ENCODE assay signal across 9 cellular contexts in the genomic region with DNA sequence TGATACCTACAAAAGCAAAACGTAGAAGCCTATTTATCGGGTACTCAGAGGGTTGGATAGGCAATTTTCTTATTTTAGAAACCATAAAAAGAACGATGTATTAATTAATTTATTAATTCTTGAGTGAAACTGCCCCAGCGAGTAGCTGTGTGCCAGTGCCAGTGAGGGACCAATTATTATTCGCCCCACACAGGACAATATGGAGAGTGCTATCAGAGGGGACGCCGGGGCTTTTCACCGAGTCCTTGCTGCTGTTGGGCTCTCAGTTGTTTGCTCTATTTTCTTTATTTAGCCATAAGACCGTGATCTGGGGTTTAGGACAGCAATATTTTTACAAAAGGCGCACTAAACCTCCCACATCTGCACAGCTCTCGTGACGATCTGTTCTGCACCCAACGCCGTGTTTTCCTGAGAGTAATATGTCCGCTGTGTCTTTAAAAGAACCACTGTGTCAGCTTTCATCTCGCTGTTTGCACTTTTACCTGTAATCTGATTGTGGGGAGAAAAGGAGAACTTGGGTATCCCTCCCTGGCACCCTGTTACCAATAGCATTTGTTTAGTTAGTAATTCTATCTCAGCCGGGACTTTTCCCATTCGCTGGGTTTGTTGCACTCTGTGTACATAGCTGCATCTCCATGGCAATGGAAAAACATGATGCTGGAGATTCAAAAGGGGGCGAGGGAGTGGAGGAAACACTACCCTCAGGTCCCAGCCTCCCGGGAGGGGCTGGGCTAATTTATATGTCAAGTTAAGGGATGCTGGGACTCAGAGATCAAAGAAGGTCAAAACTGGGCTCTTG. TPM values are rescaled to one million over a fixed set of nuclear protein-coding genes. Genes with fewer than 3 reads are reported as not detected.
DNase-seq lines count a peak whose midpoint lies in the region; ATAC-seq, FAIRE-seq and TF ChIP-seq lines count a peak whose summit lies in the region.
"Had no signal": no experiment of that assay in that cellular context is flagged by ENCODE, and none has a peak within 500 bp of the region (broad histone marks: within the 10 kb centered on the region; RNA-seq: fewer than 3 reads in every experiment).

No MANE protein-coding gene starts in this region.

- H3K9me3 ChIP-seq in K562 (replicated peaks; ENCODE audit: control insufficient read depth, insufficient read depth, low read depth, low read length): no peaks in the 10 kb centered on the region

- DNase-seq in GM03348 (ENCODE audit: low spot score) (peak; percentile 32), NCI-H2029 treated with DMSO at 0.1 percent for 48 hours (lab: John Stamatoyannopoulos, UW) (peak; percentile 11), K562 (ENCODE audit: extremely low read depth in 1 of 4, low spot score in 3 of 4) (no peak), inferior parietal cortex (ENCODE audit: extremely low spot score) (peak; percentile 15)
- no peak for DNase-seq in stimulated activated naive CD8-positive, alpha-beta T cell treated with anti-CD3 and anti-CD28 coated beads, Interleukin-15, amount 100 ng/mL, for 72 hours
- DNase-seq in activated T-cell treated with anti-CD3 and anti-CD28 coated beads, Interleukin-2, amount 50 U/mL, for 4 hours: no peak

- TF ChIP-seq POLR2A in K562 (conservative IDR thresholded peaks at IDR 0.05): no peak

- no peaks in the 10 kb centered on the region for H3K79me2 ChIP-seq in K562 (ENCODE audit: control insufficient read depth, insufficient read depth, low read length)

- POLR2A ChIA-PET in K562 (lab: Yijun Ruan, JAX): no interaction called here

- peaks cover 22% of the 10 kb centered on the region for H3K4me1 Mint-ChIP-seq in stimulated activated naive CD8-positive, alpha-beta T cell treated with anti-CD3 and anti-CD28 coated beads, Interleukin-15, amount 100 ng/mL, for 72 hours
- peaks cover 10% of the 10 kb centered on the region for H3K4me1 Mint-ChIP-seq in activated T-cell treated with anti-CD3 and anti-CD28 coated beads, Interleukin-2, amount 50 U/mL, for 4 hours (ENCODE audit: low read depth)

- H3K36me3 ChIP-seq in K562 (ENCODE audit: control insufficient read depth, insufficient read depth, low read length): no peaks in the 10 kb centered on the region

- H3K27me3 ChIP-seq in K562 (ENCODE audit: control insufficient read depth in 2 of 2, insufficient read depth in 2 of 2, low read length in 2 of 2): peaks cover 0 to 19% of the 10 kb centered on the region in 2 experiments; a peak in 2 of 5 replicates

- H3K4me3 ChIP-seq in K562: no peak overlapping the region

- BruUV-seq in K562 (replicated peaks; lab: Mats Ljungman, UMichigan): no TSS peak

- no peak for FAIRE-seq in K562 (lab: Jason Lieb, UNC)

- H3K27me3 Mint-ChIP-seq in stimulated activated naive CD8-positive, alpha-beta T cell treated with anti-CD3 and anti-CD28 coated beads, Interleukin-15, amount 100 ng/mL, for 72 hours: peaks cover 46% of the 10 kb centered on the region
- H3K27me3 Mint-ChIP-seq in activated T-cell treated with anti-CD3 and anti-CD28 coated beads, Interleukin-2, amount 50 U/mL, for 4 hours (ENCODE audit: low read depth): peaks cover 43% of the 10 kb centered on the region

- H3K27ac ChIP-seq in K562 (ENCODE audit: extremely low read depth, low read depth, low read length): no peak overlapping the region

- CTCF ChIA-PET in K562 (lab: Yijun Ruan, JAX; ENCODE audit: low intra/inter-chr PET ratio): no interaction called here

- H3K27ac Mint-ChIP-seq in stimulated activated naive CD8-positive, alpha-beta T cell treated with anti-CD3 and anti-CD28 coated beads, Interleukin-15, amount 100 ng/mL, for 72 hours: no peak overlapping the region
- H3K27ac Mint-ChIP-seq: IgD-negative memory B cell had no signal

- TF ChIP-seq EP300 in K562 (IDR thresholded peaks at IDR 0.05; ENCODE audit: low read length): no peak

- TF ChIP-seq RAD21 in K562 (CRISPR knock-in tag; conservative IDR thresholded peaks at IDR 0.05 in 1 of 2, IDR thresholded peaks at IDR 0.05 in 1 of 2): no peak

- no peaks in the 10 kb centered on the region for H3K4me1 ChIP-seq in K562 (replicated peaks in 1 of 2; ENCODE audit: control insufficient read depth in 2 of 2, insufficient read depth in 2 of 2, low read length in 2 of 2)

- in situ Hi-C loops in K562 (cut with MboI): no loop called here

- H3K4me2 ChIP-seq in K562 (ENCODE audit: insufficient read depth, low read length): no peak overlapping the region

- no peak overlapping the region for H2AFZ ChIP-seq in K562 (ENCODE audit: low read depth, low read length)

- H3K36me3 Mint-ChIP-seq in activated T-cell treated with anti-CD3 and anti-CD28 coated beads, Interleukin-2, amount 50 U/mL, for 4 hours (ENCODE audit: insufficient read depth): no peaks in the 10 kb centered on the region
- H3K36me3 Mint-ChIP-seq: IgD-negative memory B cell had no signal

- H3K9me3 Mint-ChIP-seq in stimulated activated naive CD8-positive, alpha-beta T cell treated with anti-CD3 and anti-CD28 coated beads, Interleukin-15, amount 100 ng/mL, for 72 hours: no peaks in the 10 kb centered on the region
- no peaks in the 10 kb centered on the region for H3K9me3 Mint-ChIP-seq in activated T-cell treated with anti-CD3 and anti-CD28 coated beads, Interleukin-2, amount 50 U/mL, for 4 hours

- peak overlapping the region; percentile 32 to 60 for H3K4me3 Mint-ChIP-seq in stimulated activated naive CD8-positive, alpha-beta T cell treated with anti-CD3 and anti-CD28 coated beads, Interleukin-15, amount 100 ng/mL, for 72 hours
- no peak overlapping the region for H3K4me3 Mint-ChIP-seq in activated T-cell treated with anti-CD3 and anti-CD28 coated beads, Interleukin-2, amount 50 U/mL, for 4 hours

- no peak for TF ChIP-seq CTCF in K562 (IDR thresholded peaks at IDR 0.05 in 2 of 3, conservative IDR thresholded peaks at IDR 0.05 in 1 of 3; ENCODE audit: insufficient read depth in 2 of 3, low read depth in 1 of 3, low read length in 3 of 3)

- no peak overlapping the region for H3K9ac ChIP-seq in K562 (ENCODE audit: insufficient read depth in 1 of 2, low read depth in 2 of 2, low read length in 2 of 2)

- H4K20me1 ChIP-seq in K562 (replicated peaks; ENCODE audit: control insufficient read depth, insufficient read depth, low read length): no peaks in the 10 kb centered on the region

- under 1% methylated on average over 19 of the region's 20 CpGs for WGBS in K562 (ENCODE audit: insufficient coverage, low coverage, missing lambda C conversion rate)

- ATAC-seq in K562 (no peak), GM19397 (IDR thresholded peaks at IDR 0.05; ENCODE audit: unreplicated experiment) (no peak), GM21723 (IDR thresholded peaks at IDR 0.05; ENCODE audit: unreplicated experiment) (no peak)
- no peak for ATAC-seq in stimulated activated naive CD8-positive, alpha-beta T cell treated with anti-CD3 and anti-CD28 coated beads, Interleukin-15, amount 100 ng/mL, for 72 hours
- ATAC-seq in activated T-cell treated with anti-CD3 and anti-CD28 coated beads, Interleukin-2, amount 50 U/mL, for 4 hours: no peak

- no peaks in the 10 kb centered on the region for H3K9me1 ChIP-seq in K562 (ENCODE audit: control insufficient read depth, insufficient read depth, low read length)

- intact Hi-C loops in K562 (cut with micrococcal nuclease): no loop called here

TF ChIP-seq in K562, 482 proteins besides CTCF, POLR2A, EP300 and RAD21:
- peak; percentile 50; the same call in 1 of the 2 replicates for TF ChIP-seq FOXJ2 (tag; IDR thresholded peaks at IDR 0.05)
- TF ChIP-seq ZNF668 (CRISPR knock-in tag; IDR thresholded peaks at IDR 0.05): no peak

RNA-seq across cellular contexts. Expression of a gene that starts 30.1 kb away (rescaled TPM):
- 0.11 and 0.21 TPM in 2 replicates for total RNA-seq in K562 (2011; cell fraction: chromatin; rRNA removed; ENCODE audit: low replicate concordance)
- total RNA-seq in K562 (2011; cell fraction: nucleolus; rRNA removed): 0.13 and 0.50 TPM in 2 replicates
- 0.15 and 0.23 TPM in 2 replicates for total RNA-seq in K562 (2011; cell fraction: nucleoplasm; rRNA removed)
- total RNA-seq in K562 (2014; rRNA removed): 0.04 and 0.05 TPM in 2 replicates
- total RNA-seq in K562 (2014; rRNA removed; fragmentation: Illumina TruSeq; extraction: Trizol): 0.03 TPM in 1 of 2 replicates, not detected in the other
- total RNA-seq in K562 (2015; rRNA removed; fragmentation: Illumina TruSeq; extraction: Trizol): 0.04 TPM in 2 replicates
- 0.20 and 0.56 TPM in 2 replicates for total RNA-seq in K562 (2021)
- polyA plus RNA-seq in K562 (2011; rRNA removed): 0.11 TPM in 1 of 2 replicates, not detected in the other
- 0.01 and 0.82 TPM in 2 replicates for polyA plus RNA-seq in K562 (2011; cell fraction: cytosol; rRNA removed)
- 0.03 and 0.31 TPM in 2 replicates for polyA plus RNA-seq in K562 (2011; cell fraction: nucleus; rRNA removed)
- polyA plus RNA-seq in K562 (2012): 0.09 and 0.40 TPM in 2 replicates
- polyA plus RNA-seq in K562 (2014; fragmentation: Illumina TruSeq; extraction: Trizol): 0.07 TPM in 1 of 2 replicates, not detected in the other
- not detected for polyA plus RNA-seq in K562 (2014; fragmentation: Nextera tagmentation; extraction: Ambion mirVana)
- 0.05 and 0.09 TPM in 2 replicates for polyA plus RNA-seq in K562 (2014; rRNA removed)
- 0.14 TPM in 1 of 2 replicates, not detected in the other for polyA minus RNA-seq in K562 (2011; rRNA and poly(A)+ RNA removed)
- polyA minus RNA-seq in K562 (2011; cell fraction: cytosol; rRNA and poly(A)+ RNA removed): 0.10 and 0.18 TPM in 2 replicates
- polyA minus RNA-seq in K562 (2011; cell fraction: nucleus; rRNA and poly(A)+ RNA removed): 0.11 and 0.27 TPM in 2 replicates
- 1 to 10 TPM; 3.0 to 4.3 (median 4.0) TPM for total RNA-seq in activated T-cell treated with anti-CD3 and anti-CD28 coated beads, Interleukin-2, amount 50 U/mL, for 4 hours

Comparison
In these comparisons a context has a peak if more than half of its experiments do, and no peak if none do; other contexts are left out.
1. DNase-seq: peak in GM03348 (single experiment), NCI-H2029 treated with DMSO at 0.1 percent for 48 hours (single experiment) and inferior parietal cortex (single experiment); none in K562 (0 of 4), stimulated activated naive CD8-positive, alpha-beta T cell treated with anti-CD3 and anti-CD28 coated beads, Interleukin-15, amount 100 ng/mL, for 72 hours (0 of 2) and activated T-cell treated with anti-CD3 and anti-CD28 coated beads, Interleukin-2, amount 50 U/mL, for 4 hours (single experiment).